In genomic region chr20:298755-299391, GRCh38 we compare ENCODE assay signal across 9 cellular contexts. TPM values are rescaled to one million over a fixed set of nuclear protein-coding genes. Genes with fewer than 3 reads are reported as not detected.
DNase-seq lines count a peak whose midpoint lies in the region; ATAC-seq and TF ChIP-seq lines count a peak whose summit lies in the region.
"Had no signal": no experiment of that assay in that cellular context is flagged by ENCODE, and none has a peak within 500 bp of the region (broad histone marks: within the 10 kb centered on the region; RNA-seq: fewer than 3 reads in every experiment).

No MANE protein-coding gene starts in this region.

- ATAC-seq in HG03196 (IDR thresholded peaks at IDR 0.05; ENCODE audit: unreplicated experiment): no peak

- H3K27ac ChIP-seq in Karpas-422 (ENCODE audit: low read length) (no peak overlapping the region), cingulate gyrus (ENCODE audit: low read depth, low read length) (peak overlapping the region; percentile 96), muscle layer of duodenum (ENCODE audit: low read length) (peak overlapping the region; percentile 95)

- CTCF ChIA-PET in AG04449 (lab: Yijun Ruan, JAX): interaction anchor here (3.1 to 5.2 kb wide), 2 partner anchors 10 to 32 kb away, joined by 11 to 33 read pairs; no protein-coding TSS in a partner anchor

- peak overlapping the region; percentile 97 for H3K9ac ChIP-seq in Karpas-422 (ENCODE audit: low read length)

- H3K4me3 ChIP-seq in AG04449 (ENCODE audit: low read depth, low read length) (peak overlapping the region; percentile 98), Karpas-422 (ENCODE audit: low read length) (peak overlapping the region; percentile 89), muscle layer of duodenum (ENCODE audit: low read depth in 1 of 2, low read length in 2 of 2) (peak overlapping the region; percentile 95 to 97)

- DNase-seq in AG04449 (ENCODE audit: low read depth, low spot score): no peak
- no peak for DNase-seq in Karpas-422
- no peak for DNase-seq in NCI-H2029 treated with DMSO at 0.1 percent for 48 hours (lab: John Stamatoyannopoulos, UW)
- DNase-seq in ACHN: no peak
- DNase-seq in activated CD4-positive, CD25-positive, alpha-beta regulatory T cell treated with anti-CD3 and anti-CD28 coated beads, Interleukin-2, amount 50 U/mL, for 72 hours: no peak

- no peak for TF ChIP-seq CTCF in AG04449 (IDR thresholded peaks at IDR 0.05; ENCODE audit: insufficient read depth, low read length, missing control alignments)

- H2AFZ ChIP-seq in Karpas-422 (ENCODE audit: low read length): no peak overlapping the region

- H3K36me3 ChIP-seq in Karpas-422 (ENCODE audit: insufficient read depth, low read length) (peaks cover 13% of the 10 kb centered on the region), muscle layer of duodenum (ENCODE audit: control insufficient read depth in 1 of 2, insufficient read depth in 2 of 2, low read length in 2 of 2) (no peaks in the 10 kb centered on the region)

- in situ Hi-C loops in ACHN (cut with HindIII; ENCODE audit: low pct_ligation_motif_present, low pct_unique_long_range_greater_than_20kb, low sequenced_read_pairs): no loop called here

- H3K9me3 ChIP-seq in Karpas-422 (ENCODE audit: low read length) (no peaks in the 10 kb centered on the region), muscle layer of duodenum (ENCODE audit: control insufficient read depth in 1 of 2, low read length in 2 of 2) (no peaks in the 10 kb centered on the region)

- H3K4me2 ChIP-seq in Karpas-422 (ENCODE audit: low read depth, low read length, poor library complexity, severe bottlenecking): peak overlapping the region; percentile 85

- no peaks in the 10 kb centered on the region for H3K9me2 ChIP-seq in Karpas-422 (replicated peaks; ENCODE audit: insufficient read depth, low read length)

- peaks cover 25% of the 10 kb centered on the region for H3K4me1 ChIP-seq in Karpas-422 (ENCODE audit: low read length)
- H3K4me1 ChIP-seq in muscle layer of duodenum (ENCODE audit: control insufficient read depth in 1 of 2, insufficient read depth in 2 of 2, low read length in 2 of 2): peaks cover 28 to 39% of the 10 kb centered on the region in 2 donors

- H3K27me3 ChIP-seq in Karpas-422 (ENCODE audit: low read length) (no peaks in the 10 kb centered on the region), muscle layer of duodenum (ENCODE audit: low read depth, low read length) (no peaks in the 10 kb centered on the region)

- H4K20me1 ChIP-seq in Karpas-422 (ENCODE audit: insufficient read depth, low read depth, low read length): peaks cover 27% of the 10 kb centered on the region

- POLR2A ChIA-PET in AG04449 (lab: Yijun Ruan, JAX): interaction anchor here (0.7 to 4.1 kb wide), 3 partner anchors 11 to 31 kb away, joined by 3 to 25 read pairs (median 17); partner anchors contain the start of gene SOX12

- H3K79me2 ChIP-seq in Karpas-422 (ENCODE audit: low read length): peaks cover 21% of the 10 kb centered on the region

RNA-seq across cellular contexts. Expression of gene ZCCHC3, which starts 1.5 kb away (rescaled TPM):
- 20.6 and 22.2 TPM in 2 replicates for total RNA-seq in Karpas-422 (2014; rRNA removed; shearing (Covaris generic); ENCODE audit: low replicate concordance)

RNA-seq across cellular contexts. Expression of gene C20orf96, which starts 8.3 kb away (rescaled TPM):
- 1.8 and 2.0 TPM in 2 replicates for total RNA-seq in Karpas-422 (2014; rRNA removed; shearing (Covaris generic); ENCODE audit: low replicate concordance)

RNA-seq across cellular contexts. Expression of gene SOX12, which starts 26.5 kb away (rescaled TPM):
- total RNA-seq in Karpas-422 (2014; rRNA removed; shearing (Covaris generic); ENCODE audit: low replicate concordance): 8.3 and 18.0 TPM in 2 replicates

RNA-seq across cellular contexts. Expression of gene DEFB132, which starts 41.3 kb away (rescaled TPM):
- total RNA-seq in Karpas-422 (2014; rRNA removed; shearing (Covaris generic); ENCODE audit: low replicate concordance): 0.22 TPM in 1 of 2 replicates, not detected in the other
- total RNA-seq: renal cortical epithelial cell had no signal

RNA-seq across cellular contexts. Expression of gene NRSN2, which starts 48.0 kb away (rescaled TPM):
- 18.2 and 28.3 TPM in 2 replicates for total RNA-seq in Karpas-422 (2014; rRNA removed; shearing (Covaris generic); ENCODE audit: low replicate concordance)
